ENCODE assay signal across 11 cellular contexts in genomic region chr11:75625970-75626691, GRCh38. TPM values are rescaled to one million over a fixed set of nuclear protein-coding genes. Genes with fewer than 3 reads are reported as not detected.
A peak's percentile ranks its signal among the peaks of the same experiment; 100 is the strongest.
DNase-seq lines count a peak whose midpoint lies in the region; ATAC-seq, FAIRE-seq and TF ChIP-seq lines count a peak whose summit lies in the region.
"Had no signal": no experiment of that assay in that cellular context is flagged by ENCODE, and none has a peak within 500 bp of the region (broad histone marks: within the 10 kb centered on the region; RNA-seq: fewer than 3 reads in every experiment).

No MANE protein-coding gene starts in this region.

- H4K20me1 ChIP-seq in K562 (replicated peaks; ENCODE audit: control insufficient read depth, insufficient read depth, low read length), result no peaks in the 10 kb centered on the region
- H4K20me1 ChIP-seq in hepatocyte (ENCODE audit: insufficient read depth, poor library complexity, severe bottlenecking), result no peaks in the 10 kb centered on the region

- H3K4me3 ChIP-seq in AG09309 (ENCODE audit: control insufficient read depth, low read depth, low read length) (no peak overlapping the region), K562 (no peak overlapping the region), mesenchymal stem cell (ENCODE audit: insufficient read depth in 1 of 2, low read depth in 1 of 2, low read length in 2 of 2) (peak overlapping the region in 1 of 2 experiments; percentile 13), hepatocyte (no peak overlapping the region)

- no peak overlapping the region for H2AFZ ChIP-seq in K562 (ENCODE audit: low read depth, low read length)
- H2AFZ ChIP-seq in mesenchymal stem cell (ENCODE audit: low read depth, low read length), result no peak overlapping the region
- no peak overlapping the region for H2AFZ ChIP-seq in hepatocyte

- no peak for TF ChIP-seq RAD21 in K562 (CRISPR knock-in tag; conservative IDR thresholded peaks at IDR 0.05 in 1 of 2, IDR thresholded peaks at IDR 0.05 in 1 of 2)

- 29% methylated on average over 7 of the region's 7 CpGs for WGBS in K562 (ENCODE audit: insufficient coverage, low coverage, missing lambda C conversion rate)
- 13% methylated on average over 6 of the region's 7 CpGs for WGBS in mesenchymal stem cell
- WGBS in hepatocyte (ENCODE audit: low lambda C conversion rate, missing lambda C conversion rate), result 87% methylated on average over 7 of the region's 7 CpGs

- no peak overlapping the region for H2BK120ac ChIP-seq in mesenchymal stem cell (ENCODE audit: low read depth, low read length)

- H3K4ac ChIP-seq in mesenchymal stem cell (ENCODE audit: low read depth in 1 of 2, low read length in 2 of 2), result no peak overlapping the region

- no peak overlapping the region for H4K91ac ChIP-seq in mesenchymal stem cell (ENCODE audit: low read length)

- POLR2A ChIA-PET in K562 (lab: Yijun Ruan, JAX), result interaction anchor here (0.6 kb wide), 1 partner anchor 853 kb away, joined by 3 read pairs; no protein-coding TSS in a partner anchor

- peak overlapping the region in 1 of 2 experiments; percentile 9 for H3K14ac ChIP-seq in mesenchymal stem cell (ENCODE audit: low read length in 2 of 2)

- no peak overlapping the region for H3K23ac ChIP-seq in mesenchymal stem cell (ENCODE audit: low read length in 2 of 2)

- H3K9me3 ChIP-seq in K562 (replicated peaks; ENCODE audit: control insufficient read depth, insufficient read depth, low read depth, low read length), result no peaks in the 10 kb centered on the region
- no peaks in the 10 kb centered on the region for H3K9me3 ChIP-seq in mesenchymal stem cell (ENCODE audit: control insufficient read depth, low read length)
- no peaks in the 10 kb centered on the region for H3K9me3 ChIP-seq in hepatocyte (ENCODE audit: low read depth)

- H2BK15ac ChIP-seq in mesenchymal stem cell (ENCODE audit: low read depth, poor library complexity, severe bottlenecking), result no peak overlapping the region

- BruUV-seq in K562 (replicated peaks; lab: Mats Ljungman, UMichigan), result no TSS peak

- H3K9me2 ChIP-seq in hepatocyte (replicated peaks; ENCODE audit: insufficient read depth), result no peaks in the 10 kb centered on the region

- H2BK5ac ChIP-seq in mesenchymal stem cell (ENCODE audit: low read depth, low read length, poor library complexity, severe bottlenecking), result no peak overlapping the region

- TF ChIP-seq CTCF in AG09309 (IDR thresholded peaks at IDR 0.05; ENCODE audit: control insufficient read depth, insufficient read depth, low read depth, low read length, missing control alignments), result no peak
- TF ChIP-seq CTCF in K562 (IDR thresholded peaks at IDR 0.05 in 2 of 3, conservative IDR thresholded peaks at IDR 0.05 in 1 of 3; ENCODE audit: insufficient read depth in 2 of 3, low read depth in 1 of 3, low read length in 3 of 3), result no peak
- TF ChIP-seq CTCF in hepatocyte (IDR thresholded peaks at IDR 0.05; ENCODE audit: poor library complexity), result no peak

- H3K4me2 ChIP-seq in K562 (ENCODE audit: insufficient read depth, low read length) (no peak overlapping the region), mesenchymal stem cell (ENCODE audit: low read length, poor library complexity, severe bottlenecking) (no peak overlapping the region), hepatocyte (no peak overlapping the region)

- H3K9ac ChIP-seq in K562 (ENCODE audit: insufficient read depth in 1 of 2, low read depth in 2 of 2, low read length in 2 of 2) (no peak overlapping the region), mesenchymal stem cell (ENCODE audit: low read length) (peak overlapping the region; percentile 46)

- H3K4me1 ChIP-seq in K562 (replicated peaks in 1 of 2; ENCODE audit: control insufficient read depth in 2 of 2, insufficient read depth in 2 of 2, low read length in 2 of 2) (no peaks in the 10 kb centered on the region), mesenchymal stem cell (ENCODE audit: control insufficient read depth, insufficient read depth, low read depth, low read length) (peaks cover 12% of the 10 kb centered on the region), hepatocyte (ENCODE audit: insufficient read depth) (no peaks in the 10 kb centered on the region)

- no peak overlapping the region for H2AK5ac ChIP-seq in mesenchymal stem cell (ENCODE audit: low read length, severe bottlenecking)

- H3K79me2 ChIP-seq in K562 (ENCODE audit: control insufficient read depth, insufficient read depth, low read length) (no peaks in the 10 kb centered on the region), hepatocyte (no peaks in the 10 kb centered on the region)

- no peak for TF ChIP-seq EP300 in K562 (IDR thresholded peaks at IDR 0.05; ENCODE audit: low read length)

- no peak for FAIRE-seq in K562 (lab: Jason Lieb, UNC)

- no peaks in the 10 kb centered on the region for H3K79me1 ChIP-seq in mesenchymal stem cell (replicated peaks; ENCODE audit: low read length, poor library complexity, severe bottlenecking)

- H3K9me1 ChIP-seq in K562 (ENCODE audit: control insufficient read depth, insufficient read depth, low read length), result no peaks in the 10 kb centered on the region

- DNase-seq in AG09309 (ENCODE audit: low read depth) (peak; percentile 46), HT1080 (ENCODE audit: low read depth) (peak; percentile 86), K562 (ENCODE audit: extremely low read depth in 1 of 4, low spot score in 3 of 4) (no peak), mesenchymal stem cell (peak; percentile 95), activated T-cell treated with anti-CD3 and anti-CD28 coated beads for 4 hours (no peak), hepatocyte (ENCODE audit: low spot score) (no peak)
- DNase-seq in activated CD4-positive, alpha-beta T cell treated with anti-CD3 and anti-CD28 coated beads for 4 hours, result no peak
- DNase-seq: activated B cell treated with CpG ODN at 0.5 μM for 24 hours; activated naive CD4-positive, alpha-beta T cell treated with Interleukin-2 at 50 U/mL for 16 hours had no signal

- in situ Hi-C loops in K562 (cut with MboI), result no loop called here

- H3K27ac ChIP-seq in K562 (ENCODE audit: extremely low read depth, low read depth, low read length), result no peak overlapping the region
- H3K27ac ChIP-seq in mesenchymal stem cell (ENCODE audit: low read length, poor library complexity, severe bottlenecking), result peak overlapping the region; percentile 30
- H3K27ac ChIP-seq in hepatocyte, result no peak overlapping the region

- CTCF ChIA-PET in K562 (lab: Yijun Ruan, JAX; ENCODE audit: low intra/inter-chr PET ratio), result no interaction called here

- peak overlapping the region; percentile 86 for H4K8ac ChIP-seq in mesenchymal stem cell (ENCODE audit: low read length)

- ATAC-seq in K562 (peak; percentile 42; the same call in 2 of the 3 replicates), HG02763 (IDR thresholded peaks at IDR 0.05; ENCODE audit: unreplicated experiment) (no peak)

- TF ChIP-seq POLR2A in K562 (conservative IDR thresholded peaks at IDR 0.05), result no peak

- H3K18ac ChIP-seq in mesenchymal stem cell (ENCODE audit: low read depth in 1 of 2, low read length in 2 of 2), result peak overlapping the region; percentile 4 to 78

- H3K27me3 ChIP-seq in K562 (ENCODE audit: control insufficient read depth in 2 of 2, insufficient read depth in 2 of 2, low read length in 2 of 2) (peaks cover 9 to 20% of the 10 kb centered on the region in 2 experiments; a peak in 4 of 5 replicates), mesenchymal stem cell (ENCODE audit: control insufficient read depth in 1 of 2, insufficient read depth in 1 of 2, low read length in 2 of 2) (peaks cover 0 to 7% of the 10 kb centered on the region in 2 experiments), hepatocyte (no peaks in the 10 kb centered on the region)

- H3K36me3 ChIP-seq in K562 (ENCODE audit: control insufficient read depth, insufficient read depth, low read length), result no peaks in the 10 kb centered on the region
- H3K36me3 ChIP-seq in mesenchymal stem cell (ENCODE audit: control insufficient read depth in 1 of 2, insufficient read depth in 2 of 2, low read depth in 1 of 2, low read length in 2 of 2), result no peaks in the 10 kb centered on the region
- H3K36me3 ChIP-seq in hepatocyte (replicated peaks; ENCODE audit: insufficient read depth, low read depth), result no peaks in the 10 kb centered on the region

- H2BK12ac ChIP-seq in mesenchymal stem cell (ENCODE audit: low read length in 2 of 2), result peak overlapping the region in 1 of 2 experiments; percentile 6

- intact Hi-C loops in K562 (cut with micrococcal nuclease), result no loop called here

TF ChIP-seq in K562, 482 proteins besides CTCF, POLR2A, EP300 and RAD21 (continues in another document):
- TF ChIP-seq BCL6 (CRISPR knock-in tag; IDR thresholded peaks at IDR 0.05) (no peak), LEF1 (IDR thresholded peaks at IDR 0.05) (no peak), FOSL1 (tag; conservative IDR thresholded peaks at IDR 0.05) (peak; percentile 47), TAF7 (tag; IDR thresholded peaks at IDR 0.05) (no peak), MAFG (tag; conservative IDR thresholded peaks at IDR 0.05) (no peak)

RNA-seq across cellular contexts. Expression of gene MAP6, which starts 42.7 kb away (rescaled TPM):
- total RNA-seq in HT1080 (2014; rRNA removed; shearing (Covaris generic)), result 0.10 and 0.40 TPM in 2 replicates
- 0.19 and 0.22 TPM in 2 replicates for polyA plus RNA-seq in HT1080 (2015; cell fraction: cytosol; rRNA removed)
- 0.24 and 0.48 TPM in 2 replicates for polyA plus RNA-seq in HT1080 (2015; cell fraction: nucleus; rRNA removed)
- total RNA-seq in K562 (2011; cell fraction: chromatin; rRNA removed; ENCODE audit: low replicate concordance), result not detected in 2 replicates
- total RNA-seq in K562 (2011; cell fraction: nucleolus; rRNA removed), result not detected in 2 replicates
- not detected in 2 replicates for total RNA-seq in K562 (2011; cell fraction: nucleoplasm; rRNA removed)
- total RNA-seq in K562 (2014; rRNA removed) (not detected in 2 replicates), K562 (2014; rRNA removed; fragmentation: Illumina TruSeq; extraction: Trizol) (not detected in 2 replicates), K562 (2015; rRNA removed; fragmentation: Illumina TruSeq; extraction: Trizol) (not detected in 2 replicates), K562 (2021) (0.07 TPM in 1 of 2 replicates, not detected in the other), hepatocyte (2.2 and 3.8 TPM in 2 replicates)
- polyA plus RNA-seq in K562 (2011; rRNA removed) (not detected in 2 replicates), K562 (2014; fragmentation: Illumina TruSeq; extraction: Trizol) (not detected in 2 replicates), K562 (2014; fragmentation: Nextera tagmentation; extraction: Ambion mirVana) (not detected), K562 (2014; rRNA removed) (not detected in 2 replicates), hepatocyte (4.4 and 6.4 TPM in 2 replicates)
- not detected in 2 replicates for polyA plus RNA-seq in K562 (2011; cell fraction: cytosol; rRNA removed)
- not detected in 2 replicates for polyA plus RNA-seq in K562 (2011; cell fraction: nucleus; rRNA removed)
- polyA plus RNA-seq in K562 (2012), result 0.06 TPM in 1 of 2 replicates, not detected in the other
- not detected in 2 replicates for polyA minus RNA-seq in K562 (2011; rRNA and poly(A)+ RNA removed)
- not detected in 2 replicates for polyA minus RNA-seq in K562 (2011; cell fraction: cytosol; rRNA and poly(A)+ RNA removed)
- polyA minus RNA-seq in K562 (2011; cell fraction: nucleus; rRNA and poly(A)+ RNA removed), result not detected in 2 replicates
- polyA plus RNA-seq in mesenchymal stem cell (2013, experiment 1 of 2), result 0.18 TPM
- 0.16 TPM for polyA plus RNA-seq in mesenchymal stem cell (2013, experiment 2 of 2)
- total RNA-seq: OCI-LY7 had no signal

Comparison
In these comparisons a context has a peak if more than half of its experiments do, and no peak if none do; other contexts are left out.
1. DNase-seq: peak in AG09309 (single experiment), HT1080 (single experiment) and mesenchymal stem cell (single experiment); none in K562 (0 of 4), activated T-cell treated with anti-CD3 and anti-CD28 coated beads for 4 hours (single experiment), hepatocyte (single experiment) and activated CD4-positive, alpha-beta T cell treated with anti-CD3 and anti-CD28 coated beads for 4 hours (0 of 2).